In genomic region chr17:76501018-76501826, GRCh38 we compare ENCODE assay signal across 8 cellular contexts. TPM values are rescaled to one million over a fixed set of nuclear protein-coding genes. Genes with fewer than 3 reads are reported as not detected.
DNase-seq lines count a peak whose midpoint lies in the region; ATAC-seq and TF ChIP-seq lines count a peak whose summit lies in the region.

RHBDF2 (minus strand) TSS chr17:76501423; CDS start chr17:76481524, 19,899 bp downstream.

- no peak within 1 kb of the TSS for H3K27ac ChIP-seq in smooth muscle cell (ENCODE audit: low read depth)

- no peaks in the 10 kb centered on the region for H3K27me3 ChIP-seq in smooth muscle cell (ENCODE audit: low read depth)

- WGBS in smooth muscle cell (ENCODE audit: low lambda C conversion rate) = 5% methylated on average over 53 of the region's 72 CpGs

- H3K9me3 ChIP-seq in smooth muscle cell (replicated peaks; ENCODE audit: low read depth) = no peaks in the 10 kb centered on the region

- no peaks in the 10 kb centered on the region for H3K36me3 ChIP-seq in smooth muscle cell (ENCODE audit: low read depth)

- no peaks in the 10 kb centered on the region for H3F3A ChIP-seq in smooth muscle cell (ENCODE audit: low read depth)

- peak within 1 kb of the TSS; percentile 94 for H3K4me2 ChIP-seq in smooth muscle cell

- ATAC-seq in HG03025 (IDR thresholded peaks at IDR 0.05; ENCODE audit: low FRiP score, unreplicated experiment) = peak; percentile 59

- in situ Hi-C loops in T47D (cut with HindIII; ENCODE audit: low pct_unique_long_range_greater_than_20kb, low sequenced_read_pairs) = no loop called here

- H3K4me1 ChIP-seq in smooth muscle cell (ENCODE audit: low read depth) = peaks cover 16% of the 10 kb centered on the region

- H4K20me1 ChIP-seq in smooth muscle cell (ENCODE audit: low read depth) = peaks cover 8% of the 10 kb centered on the region

- H2AFZ ChIP-seq in smooth muscle cell (ENCODE audit: low read depth) = peak within 1 kb of the TSS; percentile 26

- peak within 1 kb of the TSS; percentile 33 for H3K9ac ChIP-seq in smooth muscle cell (ENCODE audit: low read depth)

- H3K79me2 ChIP-seq in smooth muscle cell (ENCODE audit: low read depth) = no peaks in the 10 kb centered on the region

- H3K4me3 ChIP-seq in WI38 (ENCODE audit: low read depth, low read length) (peak within 1 kb of the TSS; percentile 61), smooth muscle cell (peak within 1 kb of the TSS; percentile 67)

- peak; percentile 78 to 85 (median 84) for DNase-seq in NCI-H1417 (lab: John Stamatoyannopoulos, UW)
- DNase-seq in NCI-H1417 treated with DMSO at 0.1 percent for 48 hours (lab: John Stamatoyannopoulos, UW) = no peak
- DNase-seq in NCI-H2171 (lab: John Stamatoyannopoulos, UW) = peak; percentile 80
- DNase-seq in T47D (ENCODE audit: low read depth in 1 of 2, low spot score in 1 of 2) = peak; percentile 94 to 99
- DNase-seq in iPS-NIHi11 (ENCODE audit: low spot score) = peak; percentile 98
- peak; percentile 77 for DNase-seq in smooth muscle cell (lab: John Stamatoyannopoulos, UW; ENCODE audit: unreplicated experiment)

- TF ChIP-seq CTCF in WI38 (IDR thresholded peaks at IDR 0.05; ENCODE audit: low read depth, low read length) = no peak
- TF ChIP-seq CTCF in smooth muscle cell (IDR thresholded peaks at IDR 0.05; ENCODE audit: borderline replicate concordance, insufficient read depth, poor library complexity, severe bottlenecking) = no peak

RNA-seq across cellular contexts. Expression of gene RHBDF2, which starts in this region (rescaled TPM):
- 4.9 and 12.2 TPM in 2 replicates for total RNA-seq in smooth muscle cell
- polyA plus RNA-seq in smooth muscle cell = 20.5 and 25.4 TPM in 2 replicates
